Comparison of ENCODE assay signal across 1 cellular context in genomic region chr22:19110064-19110458, GRCh38.
TF ChIP-seq lines count a peak whose summit lies in the region.

No MANE protein-coding gene starts in this region.

TF ChIP-seq in IMR-90, 13 proteins besides CTCF, POLR2A, EP300 and RAD21 (continued from another document):
- TF ChIP-seq ELK1 (IDR thresholded peaks at IDR 0.05; ENCODE audit: borderline replicate concordance, low read depth, low read length) = no peak
- no peak for TF ChIP-seq CEBPB (IDR thresholded peaks at IDR 0.05; ENCODE audit: low read depth, low read length)
- TF ChIP-seq FOS (IDR thresholded peaks at IDR 0.05; ENCODE audit: low read depth, low read length) = no peak
TF ChIP-seq in IMR-90: peak in this region for 0.
